Comparison of ENCODE assay signal across 8 cellular contexts in genomic region chr5:113487779-113488644, GRCh38. TPM values are rescaled to one million over a fixed set of nuclear protein-coding genes. Genes with fewer than 3 reads are reported as not detected.
DNase-seq lines count a peak whose midpoint lies in the region; ATAC-seq and TF ChIP-seq lines count a peak whose summit lies in the region.

Gene MCC (minus strand): TSS chr5:113488453.

- H3K27ac ChIP-seq in CD4-positive, CD25-positive, alpha-beta regulatory T cell (ENCODE audit: insufficient read depth, low read length, poor library complexity, severe bottlenecking), result no peak within 1 kb of the TSS
- no peak within 1 kb of the TSS for H3K27ac ChIP-seq in neural progenitor cell

- H3K79me2 ChIP-seq in neural progenitor cell (ENCODE audit: low read depth), result no peaks in the 10 kb centered on the region

- H3K4me1 Mint-ChIP-seq in CD4-positive, CD25-positive, alpha-beta regulatory T cell, result peaks cover 0 to 18% (median 7%) of the 10 kb centered on the region in 4 donors
- H3K4me1 Mint-ChIP-seq in activated naive CD8-positive, alpha-beta T cell (ENCODE audit: low read depth), result peaks cover 15% of the 10 kb centered on the region
- no peaks in the 10 kb centered on the region for H3K4me1 Mint-ChIP-seq in neural progenitor cell

- ATAC-seq in CD4-positive, CD25-positive, alpha-beta regulatory T cell (ENCODE audit: low read depth in 2 of 2), result peak in 1 of 2 donors; percentile 47

- CTCF ChIA-PET in HEK293T (lab: Yijun Ruan, JAX), result interaction anchor here (0.5 to 1.9 kb wide), 3 partner anchors 23 to 304 kb away, joined by 3 to 6 read pairs (median 3); no protein-coding TSS in a partner anchor

- H3K9me3 ChIP-seq in CD4-positive, CD25-positive, alpha-beta regulatory T cell (ENCODE audit: control insufficient read depth in 2 of 2, low read length in 2 of 2), result peaks cover 21 to 24% of the 10 kb centered on the region in 2 experiments
- H3K9me3 ChIP-seq in neural progenitor cell (ENCODE audit: low read depth), result peaks cover 11% of the 10 kb centered on the region

- peaks cover 87% of the 10 kb centered on the region for H3K27me3 Mint-ChIP-seq in CD4-positive, CD25-positive, alpha-beta regulatory T cell
- H3K27me3 Mint-ChIP-seq in activated naive CD8-positive, alpha-beta T cell, result peaks cover 50% of the 10 kb centered on the region
- peaks cover 10% of the 10 kb centered on the region for H3K27me3 Mint-ChIP-seq in neural progenitor cell (ENCODE audit: insufficient read depth, low read depth)

- no peak within 1 kb of the TSS for H3K27ac Mint-ChIP-seq in CD4-positive, CD25-positive, alpha-beta regulatory T cell
- H3K27ac Mint-ChIP-seq in activated naive CD8-positive, alpha-beta T cell, result no peak within 1 kb of the TSS
- H3K27ac Mint-ChIP-seq in neural progenitor cell, result no peak within 1 kb of the TSS

- H3K9ac ChIP-seq in neural progenitor cell, result no peak within 1 kb of the TSS

- peak in 1 of 3 donors; percentile 34 for DNase-seq in CD4-positive, CD25-positive, alpha-beta regulatory T cell
- DNase-seq in HEK293T (ENCODE audit: extremely low spot score) (peak; percentile 85), NCI-H82 (lab: John Stamatoyannopoulos, UW) (peak; percentile 83), glomerular endothelial cell (ENCODE audit: extremely low read depth, low read depth, low spot score) (no peak), neural progenitor cell (ENCODE audit: low spot score) (peak; percentile 93), ureter (ENCODE audit: low spot score) (peak; percentile 89), GF-D8 (lab: John Stamatoyannopoulos, UW) (no peak)

- H4K20me1 ChIP-seq in neural progenitor cell (ENCODE audit: low read depth), result no peaks in the 10 kb centered on the region

- peaks cover 4% of the 10 kb centered on the region for H3K36me3 ChIP-seq in CD4-positive, CD25-positive, alpha-beta regulatory T cell (ENCODE audit: control insufficient read depth, insufficient read depth, low read length)
- no peaks in the 10 kb centered on the region for H3K36me3 ChIP-seq in neural progenitor cell

- H3K4me3 Mint-ChIP-seq in CD4-positive, CD25-positive, alpha-beta regulatory T cell, result peak within 1 kb of the TSS; percentile 51 to 81 (median 76)
- H3K4me3 Mint-ChIP-seq in activated naive CD8-positive, alpha-beta T cell, result peak within 1 kb of the TSS; percentile 85
- H3K4me3 Mint-ChIP-seq in neural progenitor cell, result peak within 1 kb of the TSS; percentile 91

- H3F3A ChIP-seq in neural progenitor cell (ENCODE audit: low read depth), result peaks cover 6% of the 10 kb centered on the region

- TF ChIP-seq CTCF in neural progenitor cell (IDR thresholded peaks at IDR 0.05), result no peak

- H3K4me1 ChIP-seq in CD4-positive, CD25-positive, alpha-beta regulatory T cell (ENCODE audit: control insufficient read depth, insufficient read depth, low read length, poor library complexity, severe bottlenecking), result peaks cover 22% of the 10 kb centered on the region
- peaks cover 5% of the 10 kb centered on the region for H3K4me1 ChIP-seq in neural progenitor cell

- H3K9me3 Mint-ChIP-seq in CD4-positive, CD25-positive, alpha-beta regulatory T cell, result peaks cover 6 to 27% (median 11%) of the 10 kb centered on the region in 7 donors
- peaks cover 18% of the 10 kb centered on the region for H3K9me3 Mint-ChIP-seq in activated naive CD8-positive, alpha-beta T cell (ENCODE audit: low read depth)
- H3K9me3 Mint-ChIP-seq in neural progenitor cell, result peaks cover 22% of the 10 kb centered on the region

- H3K4me3 ChIP-seq in CD4-positive, CD25-positive, alpha-beta regulatory T cell (ENCODE audit: low read depth, low read length), result peak within 1 kb of the TSS; percentile 37
- peak within 1 kb of the TSS; percentile 76 for H3K4me3 ChIP-seq in neural progenitor cell

- peaks cover 4% of the 10 kb centered on the region for H3K36me3 Mint-ChIP-seq in CD4-positive, CD25-positive, alpha-beta regulatory T cell
- peaks cover 16% of the 10 kb centered on the region for H3K36me3 Mint-ChIP-seq in activated naive CD8-positive, alpha-beta T cell
- H3K36me3 Mint-ChIP-seq in neural progenitor cell, result peaks cover 3% of the 10 kb centered on the region

- POLR2A ChIA-PET in HEK293T (lab: Yijun Ruan, JAX), result interaction anchor here (0.8 to 2.2 kb wide), 12 partner anchors 9 to 111 kb away, joined by 3 to 13 read pairs (median 4); partner anchors contain the start of gene YTHDC2

- H3K27me3 ChIP-seq in CD4-positive, CD25-positive, alpha-beta regulatory T cell (ENCODE audit: control insufficient read depth, insufficient read depth, low read length), result peaks cover 61% of the 10 kb centered on the region
- H3K27me3 ChIP-seq in neural progenitor cell, result peaks cover 39% of the 10 kb centered on the region

- peak within 1 kb of the TSS; percentile 99 for H2AFZ ChIP-seq in neural progenitor cell (replicated peaks)

- H3K4me2 ChIP-seq in neural progenitor cell, result peak within 1 kb of the TSS; percentile 93

TF ChIP-seq in HEK293T, 16 proteins besides CTCF, POLR2A, EP300 and RAD21:
- peak; percentile 49 for TF ChIP-seq L3MBTL2 (conservative IDR thresholded peaks at IDR 0.05)
- no peak for TF ChIP-seq FOXK2 (IDR thresholded peaks at IDR 0.05)
- TF ChIP-seq NFRKB (IDR thresholded peaks at IDR 0.05), result no peak
- TF ChIP-seq BHLHE40 (IDR thresholded peaks at IDR 0.05; ENCODE audit: borderline replicate concordance), result no peak
- TF ChIP-seq PKNOX1 (IDR thresholded peaks at IDR 0.05), result no peak
- no peak for TF ChIP-seq SP1 (IDR thresholded peaks at IDR 0.05)

RNA-seq across cellular contexts. Expression of gene MCC, which starts in this region (rescaled TPM):
- 11.1 TPM for total RNA-seq in CD4-positive, CD25-positive, alpha-beta regulatory T cell
- 1 to 10 TPM in 3 of 4 donors, under 1 TPM in 1; 0.47 to 3.5 (median 2.9) TPM for polyA plus RNA-seq in CD4-positive, CD25-positive, alpha-beta regulatory T cell
- total RNA-seq in glomerular endothelial cell (20.1 and 30.2 TPM in 2 replicates), neural progenitor cell (ENCODE audit: low replicate concordance) (2.5 and 3.4 TPM in 2 replicates), ureter (88.8 TPM)

Comparison
In these comparisons a context has a peak if more than half of its experiments do, and no peak if none do; other contexts are left out.
1. DNase-seq: peak in HEK293T (single experiment), NCI-H82 (single experiment), neural progenitor cell (single experiment) and ureter (single experiment); none in glomerular endothelial cell (single experiment) and GF-D8 (single experiment).
2. Peak in every context shown above with its lines, with median percentiles within 50 percentile points of each other: H3K4me3 Mint-ChIP-seq.